In the genomic region with DNA sequence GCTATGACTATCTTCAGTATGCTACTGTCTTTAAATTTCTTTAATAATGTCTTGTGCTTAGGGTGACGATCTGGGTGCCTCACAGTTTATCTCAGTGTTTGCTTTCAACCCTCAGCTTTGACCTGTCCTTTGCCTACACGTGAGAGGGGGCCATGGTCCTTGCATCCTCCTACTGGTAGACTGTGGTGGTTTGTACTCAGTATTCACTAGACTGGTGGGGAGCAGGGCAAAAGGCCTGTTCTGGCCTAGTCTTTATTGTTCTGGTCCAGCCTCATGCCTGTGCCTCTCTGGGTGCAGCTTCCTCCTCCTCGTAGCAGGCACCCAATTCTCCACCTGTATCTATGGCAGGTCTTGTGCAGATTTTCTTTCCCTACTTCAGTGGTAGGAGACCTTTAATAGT, we compare ENCODE assay signal across 2 cellular contexts.
TF ChIP-seq lines count a peak whose summit lies in the region.

No MANE protein-coding gene starts in this region.

TF ChIP-seq in HCT116, 20 proteins besides CTCF, POLR2A, EP300 and RAD21:
- TF ChIP-seq FOSL1 (IDR thresholded peaks at IDR 0.05; ENCODE audit: low read depth) (no peak), EZH2 (IDR thresholded peaks at IDR 0.05) (no peak), ZNF274 (IDR thresholded peaks at IDR 0.05; ENCODE audit: low read depth, low read length) (no peak), EZH2phosphoT487 (IDR thresholded peaks at IDR 0.05; ENCODE audit: borderline replicate concordance) (no peak), ZFX (IDR thresholded peaks at IDR 0.05) (no peak), CBX3 (IDR thresholded peaks at IDR 0.05; ENCODE audit: low read depth) (no peak), JUND (IDR thresholded peaks at IDR 0.05) (no peak), EGR1 (IDR thresholded peaks at IDR 0.05; ENCODE audit: low read depth) (no peak), SP1 (IDR thresholded peaks at IDR 0.05; ENCODE audit: low read depth) (no peak), CEBPB (IDR thresholded peaks at IDR 0.05; ENCODE audit: low read depth) (no peak), TCF7L2 (IDR thresholded peaks at IDR 0.05; ENCODE audit: borderline replicate concordance, extremely low read depth, insufficient read depth, insufficient read length) (no peak)
- TF ChIP-seq, protein P1, sequence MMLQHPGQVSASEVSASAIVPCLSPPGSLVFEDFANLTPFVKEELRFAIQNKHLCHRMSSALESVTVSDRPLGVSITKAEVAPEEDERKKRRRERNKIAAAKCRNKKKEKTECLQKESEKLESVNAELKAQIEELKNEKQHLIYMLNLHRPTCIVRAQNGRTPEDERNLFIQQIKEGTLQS (IDR thresholded peaks at IDR 0.05): no peak
- TF ChIP-seq, protein P2, sequence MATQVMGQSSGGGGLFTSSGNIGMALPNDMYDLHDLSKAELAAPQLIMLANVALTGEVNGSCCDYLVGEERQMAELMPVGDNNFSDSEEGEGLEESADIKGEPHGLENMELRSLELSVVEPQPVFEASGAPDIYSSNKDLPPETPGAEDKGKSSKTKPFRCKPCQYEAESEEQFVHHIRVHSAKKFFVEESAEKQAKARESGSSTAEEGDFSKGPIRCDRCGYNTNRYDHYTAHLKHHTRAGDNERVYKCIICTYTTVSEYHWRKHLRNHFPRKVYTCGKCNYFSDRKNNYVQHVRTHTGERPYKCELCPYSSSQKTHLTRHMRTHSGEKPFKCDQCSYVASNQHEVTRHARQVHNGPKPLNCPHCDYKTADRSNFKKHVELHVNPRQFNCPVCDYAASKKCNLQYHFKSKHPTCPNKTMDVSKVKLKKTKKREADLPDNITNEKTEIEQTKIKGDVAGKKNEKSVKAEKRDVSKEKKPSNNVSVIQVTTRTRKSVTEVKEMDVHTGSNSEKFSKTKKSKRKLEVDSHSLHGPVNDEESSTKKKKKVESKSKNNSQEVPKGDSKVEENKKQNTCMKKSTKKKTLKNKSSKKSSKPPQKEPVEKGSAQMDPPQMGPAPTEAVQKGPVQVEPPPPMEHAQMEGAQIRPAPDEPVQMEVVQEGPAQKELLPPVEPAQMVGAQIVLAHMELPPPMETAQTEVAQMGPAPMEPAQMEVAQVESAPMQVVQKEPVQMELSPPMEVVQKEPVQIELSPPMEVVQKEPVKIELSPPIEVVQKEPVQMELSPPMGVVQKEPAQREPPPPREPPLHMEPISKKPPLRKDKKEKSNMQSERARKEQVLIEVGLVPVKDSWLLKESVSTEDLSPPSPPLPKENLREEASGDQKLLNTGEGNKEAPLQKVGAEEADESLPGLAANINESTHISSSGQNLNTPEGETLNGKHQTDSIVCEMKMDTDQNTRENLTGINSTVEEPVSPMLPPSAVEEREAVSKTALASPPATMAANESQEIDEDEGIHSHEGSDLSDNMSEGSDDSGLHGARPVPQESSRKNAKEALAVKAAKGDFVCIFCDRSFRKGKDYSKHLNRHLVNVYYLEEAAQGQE (IDR thresholded peaks at IDR 0.05; ENCODE audit: low read depth): no peak

TF ChIP-seq in H1, 55 proteins besides CTCF, POLR2A, EP300 and RAD21:
- TF ChIP-seq TCF12 (IDR thresholded peaks at IDR 0.05; ENCODE audit: low read depth, low read length) (no peak), SRF (IDR thresholded peaks at IDR 0.05; ENCODE audit: low read depth, low read length) (no peak), HDAC6 (IDR thresholded peaks at IDR 0.05; ENCODE audit: low read depth, low read length) (no peak), BRCA1 (IDR thresholded peaks at IDR 0.05; ENCODE audit: low read depth, low read length) (no peak), BCL11A (IDR thresholded peaks at IDR 0.05; ENCODE audit: low read depth in 2 of 2, low read length in 2 of 2) (no peak), PHF8 (conservative IDR thresholded peaks at IDR 0.05; ENCODE audit: low read depth, low read length) (no peak)
- TF ChIP-seq, protein P3, sequence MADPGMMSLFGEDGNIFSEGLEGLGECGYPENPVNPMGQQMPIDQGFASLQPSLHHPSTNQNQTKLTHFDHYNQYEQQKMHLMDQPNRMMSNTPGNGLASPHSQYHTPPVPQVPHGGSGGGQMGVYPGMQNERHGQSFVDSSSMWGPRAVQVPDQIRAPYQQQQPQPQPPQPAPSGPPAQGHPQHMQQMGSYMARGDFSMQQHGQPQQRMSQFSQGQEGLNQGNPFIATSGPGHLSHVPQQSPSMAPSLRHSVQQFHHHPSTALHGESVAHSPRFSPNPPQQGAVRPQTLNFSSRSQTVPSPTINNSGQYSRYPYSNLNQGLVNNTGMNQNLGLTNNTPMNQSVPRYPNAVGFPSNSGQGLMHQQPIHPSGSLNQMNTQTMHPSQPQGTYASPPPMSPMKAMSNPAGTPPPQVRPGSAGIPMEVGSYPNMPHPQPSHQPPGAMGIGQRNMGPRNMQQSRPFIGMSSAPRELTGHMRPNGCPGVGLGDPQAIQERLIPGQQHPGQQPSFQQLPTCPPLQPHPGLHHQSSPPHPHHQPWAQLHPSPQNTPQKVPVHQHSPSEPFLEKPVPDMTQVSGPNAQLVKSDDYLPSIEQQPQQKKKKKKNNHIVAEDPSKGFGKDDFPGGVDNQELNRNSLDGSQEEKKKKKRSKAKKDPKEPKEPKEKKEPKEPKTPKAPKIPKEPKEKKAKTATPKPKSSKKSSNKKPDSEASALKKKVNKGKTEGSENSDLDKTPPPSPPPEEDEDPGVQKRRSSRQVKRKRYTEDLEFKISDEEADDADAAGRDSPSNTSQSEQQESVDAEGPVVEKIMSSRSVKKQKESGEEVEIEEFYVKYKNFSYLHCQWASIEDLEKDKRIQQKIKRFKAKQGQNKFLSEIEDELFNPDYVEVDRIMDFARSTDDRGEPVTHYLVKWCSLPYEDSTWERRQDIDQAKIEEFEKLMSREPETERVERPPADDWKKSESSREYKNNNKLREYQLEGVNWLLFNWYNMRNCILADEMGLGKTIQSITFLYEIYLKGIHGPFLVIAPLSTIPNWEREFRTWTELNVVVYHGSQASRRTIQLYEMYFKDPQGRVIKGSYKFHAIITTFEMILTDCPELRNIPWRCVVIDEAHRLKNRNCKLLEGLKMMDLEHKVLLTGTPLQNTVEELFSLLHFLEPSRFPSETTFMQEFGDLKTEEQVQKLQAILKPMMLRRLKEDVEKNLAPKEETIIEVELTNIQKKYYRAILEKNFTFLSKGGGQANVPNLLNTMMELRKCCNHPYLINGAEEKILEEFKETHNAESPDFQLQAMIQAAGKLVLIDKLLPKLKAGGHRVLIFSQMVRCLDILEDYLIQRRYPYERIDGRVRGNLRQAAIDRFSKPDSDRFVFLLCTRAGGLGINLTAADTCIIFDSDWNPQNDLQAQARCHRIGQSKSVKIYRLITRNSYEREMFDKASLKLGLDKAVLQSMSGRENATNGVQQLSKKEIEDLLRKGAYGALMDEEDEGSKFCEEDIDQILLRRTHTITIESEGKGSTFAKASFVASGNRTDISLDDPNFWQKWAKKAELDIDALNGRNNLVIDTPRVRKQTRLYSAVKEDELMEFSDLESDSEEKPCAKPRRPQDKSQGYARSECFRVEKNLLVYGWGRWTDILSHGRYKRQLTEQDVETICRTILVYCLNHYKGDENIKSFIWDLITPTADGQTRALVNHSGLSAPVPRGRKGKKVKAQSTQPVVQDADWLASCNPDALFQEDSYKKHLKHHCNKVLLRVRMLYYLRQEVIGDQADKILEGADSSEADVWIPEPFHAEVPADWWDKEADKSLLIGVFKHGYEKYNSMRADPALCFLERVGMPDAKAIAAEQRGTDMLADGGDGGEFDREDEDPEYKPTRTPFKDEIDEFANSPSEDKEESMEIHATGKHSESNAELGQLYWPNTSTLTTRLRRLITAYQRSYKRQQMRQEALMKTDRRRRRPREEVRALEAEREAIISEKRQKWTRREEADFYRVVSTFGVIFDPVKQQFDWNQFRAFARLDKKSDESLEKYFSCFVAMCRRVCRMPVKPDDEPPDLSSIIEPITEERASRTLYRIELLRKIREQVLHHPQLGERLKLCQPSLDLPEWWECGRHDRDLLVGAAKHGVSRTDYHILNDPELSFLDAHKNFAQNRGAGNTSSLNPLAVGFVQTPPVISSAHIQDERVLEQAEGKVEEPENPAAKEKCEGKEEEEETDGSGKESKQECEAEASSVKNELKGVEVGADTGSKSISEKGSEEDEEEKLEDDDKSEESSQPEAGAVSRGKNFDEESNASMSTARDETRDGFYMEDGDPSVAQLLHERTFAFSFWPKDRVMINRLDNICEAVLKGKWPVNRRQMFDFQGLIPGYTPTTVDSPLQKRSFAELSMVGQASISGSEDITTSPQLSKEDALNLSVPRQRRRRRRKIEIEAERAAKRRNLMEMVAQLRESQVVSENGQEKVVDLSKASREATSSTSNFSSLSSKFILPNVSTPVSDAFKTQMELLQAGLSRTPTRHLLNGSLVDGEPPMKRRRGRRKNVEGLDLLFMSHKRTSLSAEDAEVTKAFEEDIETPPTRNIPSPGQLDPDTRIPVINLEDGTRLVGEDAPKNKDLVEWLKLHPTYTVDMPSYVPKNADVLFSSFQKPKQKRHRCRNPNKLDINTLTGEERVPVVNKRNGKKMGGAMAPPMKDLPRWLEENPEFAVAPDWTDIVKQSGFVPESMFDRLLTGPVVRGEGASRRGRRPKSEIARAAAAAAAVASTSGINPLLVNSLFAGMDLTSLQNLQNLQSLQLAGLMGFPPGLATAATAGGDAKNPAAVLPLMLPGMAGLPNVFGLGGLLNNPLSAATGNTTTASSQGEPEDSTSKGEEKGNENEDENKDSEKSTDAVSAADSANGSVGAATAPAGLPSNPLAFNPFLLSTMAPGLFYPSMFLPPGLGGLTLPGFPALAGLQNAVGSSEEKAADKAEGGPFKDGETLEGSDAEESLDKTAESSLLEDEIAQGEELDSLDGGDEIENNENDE (IDR thresholded peaks at IDR 0.05; ENCODE audit: insufficient replicate concordance, low read length): no peak
